Comparison of ENCODE assay signal across 9 cellular contexts in the genomic region with DNA sequence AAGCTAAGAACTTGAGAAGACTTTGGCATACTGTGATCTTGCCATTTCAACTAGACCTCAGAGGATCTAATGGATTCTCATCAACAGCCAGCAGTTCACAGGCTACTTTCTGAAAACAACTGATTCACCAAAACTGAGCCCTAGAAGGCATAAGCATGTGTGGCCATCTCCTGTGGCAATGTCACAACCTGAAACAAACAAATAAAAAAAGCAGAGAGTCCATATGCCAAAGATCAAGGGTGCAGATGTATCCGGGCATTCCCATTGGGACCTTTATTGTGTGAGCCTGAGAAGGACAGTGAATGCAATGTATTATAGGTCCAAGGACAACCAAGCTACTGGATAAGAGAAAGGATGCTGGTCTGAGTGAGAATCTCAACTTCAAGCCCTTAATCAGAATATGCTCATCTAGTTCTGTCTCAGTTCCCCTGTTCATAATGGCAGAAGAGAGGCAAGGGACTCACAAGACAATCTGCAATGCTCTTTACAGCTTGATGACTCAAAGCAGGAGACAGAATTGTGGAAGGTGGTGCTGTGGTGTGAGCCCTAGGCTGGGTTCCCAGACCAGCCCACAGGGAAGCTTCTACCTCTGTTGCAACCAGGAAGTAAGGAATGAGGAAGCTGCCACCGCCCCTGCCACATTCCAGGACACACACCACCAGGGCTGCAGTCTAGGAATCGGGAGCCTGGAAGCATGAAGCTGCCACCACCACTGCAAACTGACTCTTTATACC.
DNase-seq lines count a peak whose midpoint lies in the region; ATAC-seq and TF ChIP-seq lines count a peak whose summit lies in the region.
"Had no signal": no experiment of that assay in that cellular context is flagged by ENCODE, and none has a peak within 500 bp of the region (broad histone marks: within the 10 kb centered on the region; RNA-seq: fewer than 3 reads in every experiment).

No MANE protein-coding gene starts in this region.

- ATAC-seq in GM18909 (IDR thresholded peaks at IDR 0.05; ENCODE audit: poor library complexity, unreplicated experiment) = peak; percentile 98
- peak; percentile 99 for ATAC-seq in HG02759 (IDR thresholded peaks at IDR 0.05; ENCODE audit: unreplicated experiment)
- ATAC-seq in left lobe of liver = peak; percentile 46

- H3K4me1 ChIP-seq in sigmoid colon = peaks cover 0 to 12% (median 0%) of the 10 kb centered on the region in 4 donors
- H3K4me1 ChIP-seq: SJSA1 had no signal

- H3K4me3 ChIP-seq in sigmoid colon = no peak overlapping the region
- H3K4me3 ChIP-seq: SJSA1 had no signal

- no peak for TF ChIP-seq POLR2A in sigmoid colon (IDR thresholded peaks at IDR 0.05)

- intact Hi-C loops in sigmoid colon (cut with DNase I) = no loop called here

- no peaks in the 10 kb centered on the region for H3K27me3 ChIP-seq in sigmoid colon
- H3K27me3 ChIP-seq: SJSA1 had no signal

- H3K27ac ChIP-seq in sigmoid colon = no peak overlapping the region
- H3K27ac ChIP-seq: SJSA1 had no signal

- 40 to 48% methylated on average over 3 of the region's 3 CpGs for WGBS in sigmoid colon, 2 donors

- TF ChIP-seq CTCF in sigmoid colon (IDR thresholded peaks at IDR 0.05) = no peak

- DNase-seq in NCI-H226 (peak; percentile 71), left lobe of liver (ENCODE audit: low spot score) (no peak), sigmoid colon (no peak), NCI-H2107 (lab: John Stamatoyannopoulos, UW) (no peak), NCI-H2227 treated with DMSO at 0.1 percent for 48 hours (lab: John Stamatoyannopoulos, UW) (no peak), epidermal melanocyte (ENCODE audit: insufficient read length, low spot score) (no peak)

- TF ChIP-seq EP300 in sigmoid colon (IDR thresholded peaks at IDR 0.05) = no peak

- H3K36me3 ChIP-seq in sigmoid colon = no peaks in the 10 kb centered on the region
- H3K36me3 ChIP-seq: SJSA1 had no signal

- no peaks in the 10 kb centered on the region for H3K9me3 ChIP-seq in sigmoid colon
- H3K9me3 ChIP-seq: SJSA1 had no signal

Comparison
In these comparisons a context has a peak if more than half of its experiments do, and no peak if none do; other contexts are left out.
1. ATAC-seq: peak in every context shown above with its lines; median percentile 99 in HG02759; 98 in GM18909; 46 in left lobe of liver.